Comparison of ENCODE assay signal across 27 cellular contexts in genomic region chr2:118153433-118153832, GRCh38.
DNase-seq lines count a peak whose midpoint lies in the region; FAIRE-seq and TF ChIP-seq lines count a peak whose summit lies in the region.
"Had no signal": no experiment of that assay in that cellular context is flagged by ENCODE, and none has a peak within 500 bp of the region (broad histone marks: within the 10 kb centered on the region; RNA-seq: fewer than 3 reads in every experiment).

No MANE protein-coding gene starts in this region.

- no peak overlapping the region for H3K4me3 Mint-ChIP-seq in activated CD4-positive, alpha-beta T cell treated with anti-CD3 and anti-CD28 coated beads, Interleukin-2, amount 10 ng/mL, durations not matched to agents 24 days and 14 days
- H3K4me3 Mint-ChIP-seq: CD14-positive monocyte; CD4-positive, alpha-beta memory T cell; CD4-positive, CD25-positive, alpha-beta regulatory T cell; CD8-positive, alpha-beta memory T cell had no signal

- no peak for TF ChIP-seq CTCF in esophagus muscularis mucosa (IDR thresholded peaks at IDR 0.05)
- no peak for TF ChIP-seq CTCF in stomach (IDR thresholded peaks at IDR 0.05)

- TF ChIP-seq POLR2A in esophagus muscularis mucosa (IDR thresholded peaks at IDR 0.05; ENCODE audit: low read depth) = no peak
- no peak for TF ChIP-seq POLR2A in stomach (IDR thresholded peaks at IDR 0.05)

- intact Hi-C loops in activated CD4-positive, alpha-beta T cell treated with anti-CD3 and anti-CD28 coated beads, Interleukin-2, amount 10 ng/mL, durations not matched to agents 24 days and 14 days (cut with micrococcal nuclease) = no loop called here
- intact Hi-C loops in esophagus muscularis mucosa (cut with DNase I) = no loop called here
- intact Hi-C loops in stomach (cut with DNase I; ENCODE audit: low total_unique reads) = no loop called here

- peak; percentile 31 for DNase-seq in activated CD4-positive, alpha-beta T cell treated with anti-CD3 and anti-CD28 coated beads, Interleukin-2, amount 10 ng/mL, durations not matched to agents 24 days and 14 days
- no peak for DNase-seq in activated CD4-positive, alpha-beta T cell treated with anti-CD3 and anti-CD28 coated beads, Interleukin-2, amount 50 U/mL, for 48 hours
- DNase-seq in NCI-H524 treated with DMSO at 0.1 percent for 48 hours (lab: John Stamatoyannopoulos, UW) (peak; percentile 1), esophagus muscularis mucosa (ENCODE audit: extremely low spot score) (peak; percentile 12), urothelium cell line (ENCODE audit: low spot score) (no peak), stomach (no peak)
- DNase-seq in effector memory CD4-positive, alpha-beta T cell = no peak
- DNase-seq: 8988T; ACHN; BE2C; C1 segment of cervical spinal cord; CD4-positive, alpha-beta memory T cell; CD4-positive, CD25-positive, alpha-beta regulatory T cell; CD8-positive, alpha-beta memory T cell; COR-L47; DMS153; DMS53; DMS79; DND-41; EL; GDM1 had no signal

- H3K27ac ChIP-seq in esophagus muscularis mucosa (replicated peaks in 1 of 4) (no peak overlapping the region), stomach (no peak overlapping the region)
- H3K27ac ChIP-seq in effector memory CD4-positive, alpha-beta T cell (ENCODE audit: insufficient read depth, low read length, poor library complexity, severe bottlenecking) = no peak overlapping the region
- H3K27ac ChIP-seq: BLaER1 had no signal

- no peak overlapping the region for H3K27ac Mint-ChIP-seq in activated CD4-positive, alpha-beta T cell treated with anti-CD3 and anti-CD28 coated beads, Interleukin-2, amount 10 ng/mL, durations not matched to agents 24 days and 14 days
- H3K27ac Mint-ChIP-seq: CD14-positive monocyte; CD4-positive, CD25-positive, alpha-beta regulatory T cell; CD8-positive, alpha-beta memory T cell had no signal

- H3K27me3 ChIP-seq in esophagus muscularis mucosa (no peaks in the 10 kb centered on the region), stomach (no peaks in the 10 kb centered on the region)
- no peaks in the 10 kb centered on the region for H3K27me3 ChIP-seq in effector memory CD4-positive, alpha-beta T cell (replicated peaks; ENCODE audit: control insufficient read depth, insufficient read depth, low read length, poor library complexity, severe bottlenecking)
- H3K27me3 ChIP-seq: BE2C, BLaER1 had no signal

- H3K4me3 ChIP-seq in esophagus muscularis mucosa (no peak overlapping the region), stomach (no peak overlapping the region)
- H3K4me3 ChIP-seq in effector memory CD4-positive, alpha-beta T cell (ENCODE audit: insufficient read depth, low read depth, low read length, poor library complexity, severe bottlenecking) = no peak overlapping the region
- H3K4me3 ChIP-seq: BLaER1, GM12878 had no signal

- WGBS in esophagus muscularis mucosa = 63% methylated on average over 4 of the region's 4 CpGs
- 59 to 71% (median 65%) methylated on average over 4 of the region's 4 CpGs for WGBS in stomach, 5 donors

- H3K27me3 Mint-ChIP-seq in activated CD4-positive, alpha-beta T cell treated with anti-CD3 and anti-CD28 coated beads, Interleukin-2, amount 10 ng/mL, durations not matched to agents 24 days and 14 days = peaks cover 12% of the 10 kb centered on the region

- peaks cover 2% of the 10 kb centered on the region for H3K4me1 Mint-ChIP-seq in activated CD4-positive, alpha-beta T cell treated with anti-CD3 and anti-CD28 coated beads, Interleukin-2, amount 10 ng/mL, durations not matched to agents 24 days and 14 days
- H3K4me1 Mint-ChIP-seq: CD14-positive monocyte; CD4-positive, CD25-positive, alpha-beta regulatory T cell; CD8-positive, alpha-beta memory T cell had no signal

- no peak for TF ChIP-seq EP300 in esophagus muscularis mucosa (IDR thresholded peaks at IDR 0.05)
- TF ChIP-seq EP300 in stomach (IDR thresholded peaks at IDR 0.05) = no peak

- no peaks in the 10 kb centered on the region for H3K36me3 Mint-ChIP-seq in activated CD4-positive, alpha-beta T cell treated with anti-CD3 and anti-CD28 coated beads, Interleukin-2, amount 10 ng/mL, durations not matched to agents 24 days and 14 days (ENCODE audit: low read depth)
- H3K36me3 Mint-ChIP-seq: CD14-positive monocyte; CD4-positive, CD25-positive, alpha-beta regulatory T cell had no signal

- H3K9me3 ChIP-seq in esophagus muscularis mucosa (peaks cover 0 to 4% (median 0%) of the 10 kb centered on the region in 4 donors), stomach (peaks cover 0 to 4% (median 0%) of the 10 kb centered on the region in 4 donors)
- H3K9me3 ChIP-seq in effector memory CD4-positive, alpha-beta T cell (ENCODE audit: control insufficient read depth, low read length) = no peaks in the 10 kb centered on the region
- H3K9me3 ChIP-seq: BE2C, BLaER1 had no signal

- H3K9me3 Mint-ChIP-seq in activated CD4-positive, alpha-beta T cell treated with anti-CD3 and anti-CD28 coated beads, Interleukin-2, amount 10 ng/mL, durations not matched to agents 24 days and 14 days = peaks cover 5% of the 10 kb centered on the region

- peak; percentile 37 for FAIRE-seq in urothelium cell line (lab: Jason Lieb, UNC)
- FAIRE-seq: A204.1, GM12878, GM12892, GM18507 had no signal

- H3K36me3 ChIP-seq in esophagus muscularis mucosa = no peaks in the 10 kb centered on the region
- no peaks in the 10 kb centered on the region for H3K36me3 ChIP-seq in effector memory CD4-positive, alpha-beta T cell (ENCODE audit: control insufficient read depth, insufficient read depth, low read length)
- no peaks in the 10 kb centered on the region for H3K36me3 ChIP-seq in stomach
- H3K36me3 ChIP-seq: BE2C, BLaER1 had no signal

- no peaks in the 10 kb centered on the region for H3K4me1 ChIP-seq in esophagus muscularis mucosa
- H3K4me1 ChIP-seq in effector memory CD4-positive, alpha-beta T cell (ENCODE audit: control insufficient read depth, insufficient read depth, low read length, poor library complexity, severe bottlenecking) = no peaks in the 10 kb centered on the region
- no peaks in the 10 kb centered on the region for H3K4me1 ChIP-seq in stomach
- H3K4me1 ChIP-seq: BE2C, BLaER1 had no signal

Comparison
In these comparisons a context has a peak if more than half of its experiments do, and no peak if none do; other contexts are left out.
1. DNase-seq: peak in activated CD4-positive, alpha-beta T cell treated with anti-CD3 and anti-CD28 coated beads, Interleukin-2, amount 10 ng/mL, durations not matched to agents 24 days and 14 days (single experiment), NCI-H524 treated with DMSO at 0.1 percent for 48 hours (single experiment) and esophagus muscularis mucosa (single experiment); none in activated CD4-positive, alpha-beta T cell treated with anti-CD3 and anti-CD28 coated beads, Interleukin-2, amount 50 U/mL, for 48 hours (0 of 2), urothelium cell line (single experiment), effector memory CD4-positive, alpha-beta T cell (0 of 3) and stomach (single experiment).